12 cellular contexts compared by ENCODE assay signal in genomic region chr18:51039138-51040112, GRCh38. TPM values are rescaled to one million over a fixed set of nuclear protein-coding genes. Genes with fewer than 3 reads are reported as not detected.
A peak's percentile ranks its signal among the peaks of the same experiment; 100 is the strongest.
DNase-seq lines count a peak whose midpoint lies in the region; ATAC-seq, FAIRE-seq and TF ChIP-seq lines count a peak whose summit lies in the region.
"Had no signal": no experiment of that assay in that cellular context is flagged by ENCODE, and none has a peak within 500 bp of the region (broad histone marks: within the 10 kb centered on the region; RNA-seq: fewer than 3 reads in every experiment).

No MANE protein-coding gene starts in this region.

- H3K4me3 ChIP-seq in astrocyte (ENCODE audit: insufficient read depth, low read depth, low read length): no peak overlapping the region
- H3K4me3 ChIP-seq: lung had no signal

- no peak overlapping the region for H4K91ac ChIP-seq in H9 (ENCODE audit: insufficient read length, low read depth, low read length)

- H3K79me2 ChIP-seq in H9 (ENCODE audit: insufficient read depth, low read length) (peaks cover 59% of the 10 kb centered on the region), astrocyte (ENCODE audit: insufficient read depth, low read length) (peaks cover 98% of the 10 kb centered on the region)

- no peaks in the 10 kb centered on the region for H3K23me2 ChIP-seq in H9 (ENCODE audit: insufficient read length, low read depth, low read length, poor library complexity, severe bottlenecking)

- ATAC-seq in GM18858 (IDR thresholded peaks at IDR 0.05; ENCODE audit: unreplicated experiment) (peak; percentile 37), GM19328 (IDR thresholded peaks at IDR 0.05; ENCODE audit: unreplicated experiment) (no peak)
- peak in 1 of 2 donors; percentile 46 for ATAC-seq in natural killer cell treated with Interleukin-12 subunit alpha and Interleukin-12 subunit beta and Interleukin-15 and Interleukin-18, amount 100 ng/mL, for 72 hours

- TF ChIP-seq CTCF in H9 (conservative IDR thresholded peaks at IDR 0.05) (no peak), astrocyte (IDR thresholded peaks at IDR 0.05; ENCODE audit: insufficient read depth, low read depth, low read length) (no peak), RWPE1 (conservative IDR thresholded peaks at IDR 0.05; ENCODE audit: low read depth) (no peak)

- DNase-seq in H9: peak; percentile 65
- DNase-seq in astrocyte (ENCODE audit: low read depth): peak; percentile 25
- DNase-seq in natural killer cell treated with Interleukin-12 subunit alpha and Interleukin-12 subunit beta and Interleukin-15 and Interleukin-18, amount 100 ng/mL, for 72 hours (ENCODE audit: low spot score): no peak
- DNase-seq in DMS153 treated with DMSO at 0.1 percent for 48 hours (lab: John Stamatoyannopoulos, UW; ENCODE audit: unreplicated experiment): no peak
- DNase-seq in RWPE1 (ENCODE audit: low spot score): no peak
- DNase-seq: activated CD4-positive, alpha-beta T cell treated with anti-CD3 and anti-CD28 coated beads, Interleukin-2, amount 50 U/mL, for 48 hours; NK-92 treated with Interleukin-12 subunit alpha and Interleukin-12 subunit beta, amount 100 ng/mL, for 24 hours; stimulated activated CD4-positive, alpha-beta T cell treated with anti-CD3 and anti-CD28 coated beads, Interleukin-2, amount 100 ng/mL, for 48 hours had no signal

- H3K27me3 ChIP-seq in H9 (ENCODE audit: insufficient read depth, low read length) (no peaks in the 10 kb centered on the region), astrocyte (ENCODE audit: insufficient read depth, low read length) (no peaks in the 10 kb centered on the region)

- no peak overlapping the region for H2BK5ac ChIP-seq in H9 (ENCODE audit: insufficient read length, low read length)

- H3K79me1 ChIP-seq in H9 (ENCODE audit: insufficient read depth, low read depth, low read length, poor library complexity, severe bottlenecking): peaks cover 2% of the 10 kb centered on the region

- peaks cover 2% of the 10 kb centered on the region for H3K36me3 ChIP-seq in astrocyte (ENCODE audit: insufficient read depth, low read length)

- no peak overlapping the region for H3K56ac ChIP-seq in H9 (ENCODE audit: insufficient read length, low read depth, low read length)

- H3K36me3 Mint-ChIP-seq in H9 (ENCODE audit: insufficient read depth in 1 of 3, low read depth in 3 of 3) (peaks cover 3 to 27% (median 8%) of the 10 kb centered on the region in 3 experiments), astrocyte (ENCODE audit: low read depth, unreplicated experiment) (no peaks in the 10 kb centered on the region)
- peaks cover 5% of the 10 kb centered on the region for H3K36me3 Mint-ChIP-seq in natural killer cell treated with Interleukin-12 subunit alpha and Interleukin-12 subunit beta and Interleukin-15 and Interleukin-18, amount 100 ng/mL, for 72 hours

- WGBS in H9 (ENCODE audit: extremely low coverage, insufficient read length, low lambda C conversion rate): no CpG with 5 or more reads among the region's 8 CpGs

- peak overlapping the region in 1 of 2 experiments; percentile 66; a peak in 3 of 5 replicates for H3K4me3 Mint-ChIP-seq in H9
- no peak overlapping the region for H3K4me3 Mint-ChIP-seq in astrocyte (ENCODE audit: unreplicated experiment)
- peak overlapping the region; percentile 17 for H3K4me3 Mint-ChIP-seq in natural killer cell treated with Interleukin-12 subunit alpha and Interleukin-12 subunit beta and Interleukin-15 and Interleukin-18, amount 100 ng/mL, for 72 hours

- no peak overlapping the region for H3K18ac ChIP-seq in H9 (ENCODE audit: insufficient read length, low read depth, low read length)

- no peaks in the 10 kb centered on the region; a peak in 1 of 5 replicates for H3K9me3 Mint-ChIP-seq in H9
- H3K9me3 Mint-ChIP-seq in astrocyte (ENCODE audit: unreplicated experiment): no peaks in the 10 kb centered on the region
- H3K9me3 Mint-ChIP-seq in natural killer cell treated with Interleukin-12 subunit alpha and Interleukin-12 subunit beta and Interleukin-15 and Interleukin-18, amount 100 ng/mL, for 72 hours: no peaks in the 10 kb centered on the region

- no peak overlapping the region for H3K9ac ChIP-seq in H9 (ENCODE audit: extremely low read depth, insufficient read length, low read length)
- no peak overlapping the region for H3K9ac ChIP-seq in astrocyte (ENCODE audit: low read length)

- H4K8ac ChIP-seq in H9 (replicated peaks; ENCODE audit: insufficient read length, low read depth, low read length): no peak overlapping the region

- H3T11ph ChIP-seq in H9 (ENCODE audit: low read length): no peak overlapping the region

- H3K4me1 ChIP-seq in H9 (ENCODE audit: insufficient read depth, low read length): no peaks in the 10 kb centered on the region; the same call in 1 of the 2 replicates
- H3K4me1 ChIP-seq in astrocyte (ENCODE audit: insufficient read depth, low read length): peaks cover 4% of the 10 kb centered on the region

- H3K4me2 ChIP-seq in H9 (ENCODE audit: insufficient read depth, insufficient read length, low read length): no peak overlapping the region
- no peak overlapping the region for H3K4me2 ChIP-seq in astrocyte (ENCODE audit: low read length)

- no peak overlapping the region for H2BK120ac ChIP-seq in H9 (ENCODE audit: low read depth, low read length, poor library complexity, severe bottlenecking)

- no peak overlapping the region for H2AFZ ChIP-seq in H9 (ENCODE audit: low read length)
- no peak overlapping the region for H2AFZ ChIP-seq in astrocyte (ENCODE audit: low read depth, low read length)

- no peak overlapping the region for H3K23ac ChIP-seq in H9 (ENCODE audit: insufficient read length, low read depth, low read length)

- H3K4me1 Mint-ChIP-seq in H9: peaks cover 67 to 85% of the 10 kb centered on the region in 2 experiments
- H3K4me1 Mint-ChIP-seq in astrocyte (ENCODE audit: low read depth, unreplicated experiment): peaks cover 25% of the 10 kb centered on the region
- H3K4me1 Mint-ChIP-seq in natural killer cell treated with Interleukin-12 subunit alpha and Interleukin-12 subunit beta and Interleukin-15 and Interleukin-18, amount 100 ng/mL, for 72 hours (ENCODE audit: low read depth in 2 of 2): peaks cover 57% of the 10 kb centered on the region in 2 donors

- POLR2A ChIA-PET in RWPE1 (lab: Yijun Ruan, JAX; ENCODE audit: low non-redundant PET): no interaction called here

- no peak overlapping the region for H2BK12ac ChIP-seq in H9 (ENCODE audit: insufficient read length, low read depth, low read length)

- no peak overlapping the region for H3K4ac ChIP-seq in H9 (ENCODE audit: low read depth, low read length)

- H3K27me3 Mint-ChIP-seq in H9 (ENCODE audit: low read depth) (no peaks in the 10 kb centered on the region), astrocyte (ENCODE audit: low read depth, unreplicated experiment) (no peaks in the 10 kb centered on the region)
- H3K27me3 Mint-ChIP-seq in natural killer cell treated with Interleukin-12 subunit alpha and Interleukin-12 subunit beta and Interleukin-15 and Interleukin-18, amount 100 ng/mL, for 72 hours: no peaks in the 10 kb centered on the region

- no peak overlapping the region for H4K5ac ChIP-seq in H9 (ENCODE audit: insufficient read length, low read depth, low read length)

- H2BK15ac ChIP-seq in H9 (ENCODE audit: low read depth, low read length): no peak overlapping the region

- H3K27ac ChIP-seq in H9 (ENCODE audit: insufficient read length, low read depth, low read length): no peak overlapping the region
- H3K27ac ChIP-seq in astrocyte (ENCODE audit: low read depth, low read length): no peak overlapping the region
- H3K27ac ChIP-seq in RWPE1: no peak overlapping the region

- H2BK20ac ChIP-seq in H9 (ENCODE audit: low read depth, low read length, poor library complexity, severe bottlenecking): no peak overlapping the region

- no peak overlapping the region for H2AK5ac ChIP-seq in H9 (ENCODE audit: insufficient read length, low read length)

- H3K27ac Mint-ChIP-seq in H9 (peak overlapping the region; percentile 37 to 78 (median 69); a peak in 4 of 7 replicates), astrocyte (ENCODE audit: unreplicated experiment) (peak overlapping the region; percentile 58)
- peak overlapping the region in 1 of 2 donors; percentile 32 for H3K27ac Mint-ChIP-seq in natural killer cell treated with Interleukin-12 subunit alpha and Interleukin-12 subunit beta and Interleukin-15 and Interleukin-18, amount 100 ng/mL, for 72 hours

- H4K20me1 ChIP-seq in H9 (ENCODE audit: control insufficient read depth, insufficient read depth, insufficient read length) (no peaks in the 10 kb centered on the region), astrocyte (ENCODE audit: insufficient read depth, low read length) (peaks cover 92% of the 10 kb centered on the region)

- no peak for FAIRE-seq in astrocyte (lab: Jason Lieb, UNC)
- FAIRE-seq: endothelial cell of umbilical vein had no signal

- CTCF ChIA-PET in RWPE1 (lab: Yijun Ruan, JAX): interaction anchor here (0.6 kb wide), 1 partner anchor 12 kb away, joined by 3 read pairs; no protein-coding TSS in a partner anchor

- no peaks in the 10 kb centered on the region for H3K9me3 ChIP-seq in H9 (ENCODE audit: control insufficient read depth, low read depth, low read length)
- H3K9me3 ChIP-seq in astrocyte (ENCODE audit: insufficient read depth, low read depth, low read length): no peaks in the 10 kb centered on the region

- no peak overlapping the region for H3K14ac ChIP-seq in H9 (ENCODE audit: insufficient read depth, low read length)

RNA-seq across cellular contexts. Expression of gene SMAD4, which starts 9.4 kb away (rescaled TPM):
- total RNA-seq in H9 (2021) (172 and 179 TPM in 2 replicates), astrocyte (84.3 and 87.7 TPM in 2 replicates)
- total RNA-seq in natural killer cell treated with Interleukin-12 subunit alpha and Interleukin-12 subunit beta and Interleukin-15 and Interleukin-18, amount 100 ng/mL, for 72 hours: 10 to 100 TPM; 64.2 to 67.3 TPM

Comparison
In these comparisons a context has a peak if more than half of its experiments do, and no peak if none do; other contexts are left out.
1. DNase-seq: peak in H9 (single experiment) and astrocyte (single experiment); none in natural killer cell treated with Interleukin-12 subunit alpha and Interleukin-12 subunit beta and Interleukin-15 and Interleukin-18, amount 100 ng/mL, for 72 hours (single experiment), DMS153 treated with DMSO at 0.1 percent for 48 hours (single experiment) and RWPE1 (single experiment).